8 cellular contexts compared by ENCODE assay signal in genomic region chr1:204409878-204410763, GRCh38. TPM values are rescaled to one million over a fixed set of nuclear protein-coding genes. Genes with fewer than 3 reads are reported as not detected.
DNase-seq lines count a peak whose midpoint lies in the region; ATAC-seq and TF ChIP-seq lines count a peak whose summit lies in the region.

No MANE protein-coding gene starts in this region.

- TF ChIP-seq EP300 in tibial nerve (IDR thresholded peaks at IDR 0.05), result no peak

- H3K27me3 ChIP-seq in adrenal gland, result no peaks in the 10 kb centered on the region
- H3K27me3 ChIP-seq in tibial nerve, result no peaks in the 10 kb centered on the region

- H3K27ac ChIP-seq in adrenal gland (peak overlapping the region; percentile 95 to 100 (median 99)), tibial nerve (peak overlapping the region; percentile 96 to 99 (median 98))

- TF ChIP-seq CTCF in adrenal gland (IDR thresholded peaks at IDR 0.05) (no peak), tibial nerve (IDR thresholded peaks at IDR 0.05) (no peak)

- peak; percentile 27 for DNase-seq in activated T-cell treated with anti-CD3 and anti-CD28 coated beads, Interleukin-2, amount 50 U/mL, for 1 hour
- no peak for DNase-seq in activated T-cell treated with anti-CD3 and anti-CD28 coated beads for 4 hours
- no peak for DNase-seq in adrenal gland
- DNase-seq in left kidney (ENCODE audit: low read depth, low spot score), result peak; percentile 37
- DNase-seq in tibial nerve (ENCODE audit: low spot score in 2 of 2), result no peak
- no peak for DNase-seq in kidney glomerular epithelial cell (lab: John Stamatoyannopoulos, UW)

- TF ChIP-seq POLR2A in adrenal gland (IDR thresholded peaks at IDR 0.05), result no peak
- no peak for TF ChIP-seq POLR2A in tibial nerve (IDR thresholded peaks at IDR 0.05)

- WGBS in adrenal gland, 4 donors, result 0 to 1% (median 0%) methylated on average over 2 to 10 of the region's 10 CpGs
- 0 to 1% methylated on average over 10 of the region's 10 CpGs for WGBS in tibial nerve, 2 donors

- peaks cover 0 to 10% of the 10 kb centered on the region in 2 donors for H3K36me3 ChIP-seq in adrenal gland (replicated peaks in 1 of 2)
- H3K36me3 ChIP-seq in tibial nerve, result peaks cover 0 to 4% (median 0%) of the 10 kb centered on the region in 3 donors

- H3K9me3 ChIP-seq in adrenal gland (replicated peaks in 1 of 3) (no peaks in the 10 kb centered on the region), tibial nerve (no peaks in the 10 kb centered on the region)

- H3K4me3 ChIP-seq in adrenal gland, result peak overlapping the region; percentile 59 to 99 (median 87)
- H3K4me3 ChIP-seq in tibial nerve, result peak overlapping the region; percentile 74 to 85 (median 80)

- peaks cover 15 to 29% of the 10 kb centered on the region in 2 donors for H3K4me1 ChIP-seq in adrenal gland (replicated peaks in 1 of 2)
- peaks cover 0 to 37% (median 27%) of the 10 kb centered on the region in 4 donors for H3K4me1 ChIP-seq in tibial nerve

- no peak for ATAC-seq in HG02763 (IDR thresholded peaks at IDR 0.05; ENCODE audit: unreplicated experiment)
- no peak for ATAC-seq in HG03469 (IDR thresholded peaks at IDR 0.05; ENCODE audit: unreplicated experiment)

- intact Hi-C loops in adrenal gland (cut with DNase I), result no loop called here

RNA-seq across cellular contexts. Expression of gene PPP1R15B, which starts 1.5 kb away (rescaled TPM):
- 10 to 100 TPM; 31.8 to 58.9 (median 45.4) TPM for total RNA-seq in adrenal gland
- 10 to 100 TPM in 1 of 3 donors, 1 to 10 TPM in 2; 6.8 to 29.9 (median 8.6) TPM for polyA plus RNA-seq in adrenal gland
- 10 to 100 TPM; 42.9 to 59.9 (median 49.2) TPM for total RNA-seq in tibial nerve

RNA-seq across cellular contexts. Expression of gene PLEKHA6, which starts 50.4 kb away (rescaled TPM):
- 10 to 100 TPM in 1 of 8 donors, 1 to 10 TPM in 7; 2.2 to 13.8 (median 5.8) TPM for total RNA-seq in adrenal gland
- 10 to 100 TPM in 1 of 3 donors, 1 to 10 TPM in 2; 3.0 to 12.8 (median 3.6) TPM for polyA plus RNA-seq in adrenal gland
- 10 to 100 TPM in 3 of 4 donors, 1 to 10 TPM in 1; 6.6 to 13.9 (median 12.1) TPM for total RNA-seq in tibial nerve

Comparison
In these comparisons a context has a peak if more than half of its experiments do, and no peak if none do; other contexts are left out.
1. DNase-seq: peak in activated T-cell treated with anti-CD3 and anti-CD28 coated beads, Interleukin-2, amount 50 U/mL, for 1 hour (single experiment) and left kidney (single experiment); none in activated T-cell treated with anti-CD3 and anti-CD28 coated beads for 4 hours (single experiment), adrenal gland (0 of 7), tibial nerve (0 of 2) and kidney glomerular epithelial cell (single experiment).